ENCODE assay signal across 16 cellular contexts in the genomic region with DNA sequence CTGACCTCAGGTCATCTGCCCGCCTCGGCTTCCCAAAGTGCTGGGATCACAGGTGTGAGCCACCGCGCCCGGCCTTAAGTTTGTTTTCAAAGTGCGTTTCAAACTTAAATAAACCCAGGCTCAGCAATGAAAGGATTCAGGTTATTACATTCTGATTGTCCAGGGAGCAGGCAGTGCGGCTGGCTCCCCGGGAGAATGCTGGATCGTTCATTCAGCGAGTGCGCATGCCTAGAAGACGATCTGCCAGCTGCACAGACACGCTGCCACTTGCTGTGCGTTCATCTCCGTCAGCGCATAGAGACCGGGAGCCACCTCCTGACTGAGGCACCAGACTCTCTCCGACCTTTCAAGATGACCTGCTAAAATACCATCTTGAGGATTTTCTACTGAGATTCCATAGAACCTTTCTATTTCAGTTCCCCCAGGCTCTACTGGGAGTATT.
DNase-seq lines count a peak whose midpoint lies in the region; ATAC-seq, FAIRE-seq and TF ChIP-seq lines count a peak whose summit lies in the region.
"Had no signal": no experiment of that assay in that cellular context is flagged by ENCODE, and none has a peak within 500 bp of the region (broad histone marks: within the 10 kb centered on the region; RNA-seq: fewer than 3 reads in every experiment).

No MANE protein-coding gene starts in this region.

- no peak overlapping the region for H2BK120ac ChIP-seq in mesenchymal stem cell (ENCODE audit: low read depth, low read length)

- POLR2A ChIA-PET in HepG2 (lab: Yijun Ruan, JAX), result interaction anchor here (2.0 kb wide), 1 partner anchor 43 kb away, joined by 7 read pairs; no protein-coding TSS in a partner anchor

- BruUV-seq in HepG2 (replicated peaks; lab: Mats Ljungman, UMichigan), result no TSS peak

- H3K9me3 ChIP-seq in HepG2 (ENCODE audit: low read length), result no peaks in the 10 kb centered on the region
- no peaks in the 10 kb centered on the region for H3K9me3 ChIP-seq in right lobe of liver
- no peaks in the 10 kb centered on the region for H3K9me3 ChIP-seq in mesenchymal stem cell (ENCODE audit: control insufficient read depth, low read length)
- no peaks in the 10 kb centered on the region for H3K9me3 ChIP-seq in testis
- no peaks in the 10 kb centered on the region for H3K9me3 ChIP-seq in sigmoid colon
- H3K9me3 ChIP-seq: ascending aorta, esophagus muscularis mucosa, suprapubic skin had no signal

- CTCF ChIA-PET in HepG2 (lab: Yijun Ruan, JAX; ENCODE audit: low intra/inter-chr PET ratio, low total read pairs), result no interaction called here

- no peak for ATAC-seq in HepG2
- ATAC-seq in right lobe of liver, result no peak

- H3K4me3 ChIP-seq in HepG2 (replicated peaks in 1 of 3; ENCODE audit: insufficient read depth in 1 of 3, low read depth in 2 of 3, low read length in 3 of 3), result no peak overlapping the region
- no peak overlapping the region for H3K4me3 ChIP-seq in right lobe of liver
- no peak overlapping the region for H3K4me3 ChIP-seq in mesenchymal stem cell (ENCODE audit: insufficient read depth in 1 of 2, low read depth in 1 of 2, low read length in 2 of 2)
- H3K4me3 ChIP-seq in testis, result no peak overlapping the region
- no peak overlapping the region for H3K4me3 ChIP-seq in sigmoid colon
- H3K4me3 ChIP-seq: ascending aorta, suprapubic skin had no signal

- 97% methylated on average over 18 of the region's 18 CpGs for WGBS in HepG2 (ENCODE audit: low lambda C conversion rate)
- 96% methylated on average over 6 of the region's 18 CpGs for WGBS in right lobe of liver (ENCODE audit: insufficient coverage, low coverage, low lambda C conversion rate, missing lambda C conversion rate)
- WGBS in mesenchymal stem cell, result 96% methylated on average over 18 of the region's 18 CpGs
- WGBS in testis, 2 donors, result 67 to 88% methylated on average over 18 of the region's 18 CpGs
- WGBS in sigmoid colon, 2 donors, result 87 to 95% methylated on average over 18 of the region's 18 CpGs

- H3K4me2 ChIP-seq in HepG2 (ENCODE audit: low read depth, low read length) (no peak overlapping the region), mesenchymal stem cell (ENCODE audit: low read length, poor library complexity, severe bottlenecking) (no peak overlapping the region)

- H3K36me3 ChIP-seq in HepG2 (replicated peaks in 1 of 2; ENCODE audit: control insufficient read depth in 1 of 2, insufficient read depth in 2 of 2, low read length in 2 of 2), result no peaks in the 10 kb centered on the region
- no peaks in the 10 kb centered on the region for H3K36me3 ChIP-seq in right lobe of liver
- no peaks in the 10 kb centered on the region for H3K36me3 ChIP-seq in mesenchymal stem cell (ENCODE audit: control insufficient read depth in 1 of 2, insufficient read depth in 2 of 2, low read depth in 1 of 2, low read length in 2 of 2)
- H3K36me3 ChIP-seq in testis (ENCODE audit: low read depth, missing control alignments), result no peaks in the 10 kb centered on the region
- H3K36me3 ChIP-seq in sigmoid colon, result no peaks in the 10 kb centered on the region
- H3K36me3 ChIP-seq: ascending aorta, esophagus muscularis mucosa, suprapubic skin had no signal

- H4K8ac ChIP-seq in mesenchymal stem cell (ENCODE audit: low read length), result no peak overlapping the region

- peak overlapping the region in 1 of 2 experiments; percentile 55 for H3K14ac ChIP-seq in mesenchymal stem cell (ENCODE audit: low read length in 2 of 2)

- TF ChIP-seq POLR2A in HepG2 (IDR thresholded peaks at IDR 0.05; ENCODE audit: insufficient read depth in 1 of 2, low read depth in 2 of 2, low read length in 2 of 2) (no peak), right lobe of liver (IDR thresholded peaks at IDR 0.05) (no peak), testis (IDR thresholded peaks at IDR 0.05) (no peak), sigmoid colon (IDR thresholded peaks at IDR 0.05) (no peak)

- H3K79me1 ChIP-seq in mesenchymal stem cell (replicated peaks; ENCODE audit: low read length, poor library complexity, severe bottlenecking), result no peaks in the 10 kb centered on the region

- no peak overlapping the region for H3K27ac ChIP-seq in HepG2 (ENCODE audit: extremely low read length, insufficient read depth, low read length)
- no peak overlapping the region for H3K27ac ChIP-seq in right lobe of liver
- no peak overlapping the region for H3K27ac ChIP-seq in mesenchymal stem cell (ENCODE audit: low read length, poor library complexity, severe bottlenecking)
- H3K27ac ChIP-seq in testis, result no peak overlapping the region
- H3K27ac ChIP-seq in sigmoid colon, result no peak overlapping the region
- H3K27ac ChIP-seq: ascending aorta, esophagus muscularis mucosa, suprapubic skin had no signal

- TF ChIP-seq CTCF in HepG2 (CRISPR knock-in tag; IDR thresholded peaks at IDR 0.05) (no peak), right lobe of liver (IDR thresholded peaks at IDR 0.05) (no peak), testis (IDR thresholded peaks at IDR 0.05) (no peak), sigmoid colon (IDR thresholded peaks at IDR 0.05) (no peak)

- no peak overlapping the region for H2BK15ac ChIP-seq in mesenchymal stem cell (ENCODE audit: low read depth, poor library complexity, severe bottlenecking)

- in situ Hi-C loops in HepG2 (cut with HindIII; ENCODE audit: extremely low pct_ligation_motif_present, low pct_unique_long_range_greater_than_20kb), result no loop called here

- intact Hi-C loops in HepG2 (cut with micrococcal nuclease; ENCODE audit: unreplicated experiment), result no loop called here
- intact Hi-C loops in right lobe of liver (cut with DNase I), result no loop called here
- intact Hi-C loops in testis (cut with DNase I; ENCODE audit: low total_unique reads), result no loop called here
- intact Hi-C loops in sigmoid colon (cut with DNase I), result no loop called here

- H2AK5ac ChIP-seq in mesenchymal stem cell (ENCODE audit: low read length, severe bottlenecking), result no peak overlapping the region

- no peaks in the 10 kb centered on the region for H3K27me3 ChIP-seq in HepG2 (ENCODE audit: control insufficient read depth in 1 of 2, insufficient read depth in 2 of 2, low read length in 2 of 2)
- H3K27me3 ChIP-seq in right lobe of liver, result no peaks in the 10 kb centered on the region
- no peaks in the 10 kb centered on the region for H3K27me3 ChIP-seq in mesenchymal stem cell (ENCODE audit: control insufficient read depth in 1 of 2, insufficient read depth in 1 of 2, low read length in 2 of 2)
- H3K27me3 ChIP-seq in testis, result no peaks in the 10 kb centered on the region
- no peaks in the 10 kb centered on the region for H3K27me3 ChIP-seq in sigmoid colon
- H3K27me3 ChIP-seq: ascending aorta, esophagus muscularis mucosa, suprapubic skin had no signal

- no peaks in the 10 kb centered on the region for H3K79me2 ChIP-seq in HepG2 (ENCODE audit: insufficient read depth, low read length)

- H3K4ac ChIP-seq in mesenchymal stem cell (ENCODE audit: low read depth in 1 of 2, low read length in 2 of 2), result no peak overlapping the region

- no peak for TF ChIP-seq RAD21 in HepG2 (CRISPR knock-in tag; IDR thresholded peaks at IDR 0.05)

- TF ChIP-seq EP300 in HepG2 (IDR thresholded peaks at IDR 0.05; ENCODE audit: low read depth in 2 of 2, low read length in 2 of 2), result no peak
- no peak for TF ChIP-seq EP300 in HepG2 (CRISPR knock-in tag; IDR thresholded peaks at IDR 0.05; ENCODE audit: borderline replicate concordance)
- no peak for TF ChIP-seq EP300 in sigmoid colon (IDR thresholded peaks at IDR 0.05)

- no peaks in the 10 kb centered on the region for H4K20me1 ChIP-seq in HepG2 (ENCODE audit: insufficient read depth, low read length)

- no peak overlapping the region for H3K9ac ChIP-seq in HepG2 (ENCODE audit: insufficient read depth, low read depth, low read length)
- no peak overlapping the region for H3K9ac ChIP-seq in mesenchymal stem cell (ENCODE audit: low read length)

- H3K23ac ChIP-seq in mesenchymal stem cell (ENCODE audit: low read length in 2 of 2), result no peak overlapping the region

- H3K4me1 ChIP-seq in HepG2 (ENCODE audit: insufficient read depth, low read length), result peaks cover 52% of the 10 kb centered on the region
- H3K4me1 ChIP-seq in right lobe of liver, result no peaks in the 10 kb centered on the region
- H3K4me1 ChIP-seq in mesenchymal stem cell (ENCODE audit: control insufficient read depth, insufficient read depth, low read depth, low read length), result no peaks in the 10 kb centered on the region
- H3K4me1 ChIP-seq in testis, result no peaks in the 10 kb centered on the region
- H3K4me1 ChIP-seq in sigmoid colon, result no peaks in the 10 kb centered on the region
- H3K4me1 ChIP-seq: ascending aorta had no signal

- peak overlapping the region; percentile 43 for H4K91ac ChIP-seq in mesenchymal stem cell (ENCODE audit: low read length)

- H2BK5ac ChIP-seq in mesenchymal stem cell (ENCODE audit: low read depth, low read length, poor library complexity, severe bottlenecking), result no peak overlapping the region

- no peak for FAIRE-seq in HepG2 (lab: Jason Lieb, UNC)
- FAIRE-seq: colon had no signal

- H2AFZ ChIP-seq in HepG2 (ENCODE audit: low read length), result no peak overlapping the region
- H2AFZ ChIP-seq in mesenchymal stem cell (ENCODE audit: low read depth, low read length), result no peak overlapping the region

- DNase-seq in HepG2 (ENCODE audit: low spot score) (no peak), right lobe of liver (no peak), anterior cingulate cortex (lab: John Stamatoyannopoulos, UW) (peak in 51 of 58 donors; percentile 2 to 74 (median 30)), mesenchymal stem cell (no peak), testis (peak; percentile 27), GOT3 (lab: John Stamatoyannopoulos, UW) (no peak), sigmoid colon (no peak)
- no peak for DNase-seq in activated CD4-positive, alpha-beta T cell treated with anti-CD3 and anti-CD28 coated beads for 48 hours
- DNase-seq: activated CD4-positive, CD25-positive, alpha-beta regulatory T cell; activated gamma-delta T cell; IMR-90; NCI-H446 treated with DMSO at 0.1 percent for 48 hours had no signal

- H3K18ac ChIP-seq in mesenchymal stem cell (ENCODE audit: low read depth in 1 of 2, low read length in 2 of 2), result peak overlapping the region in 1 of 2 experiments; percentile 34

- peak overlapping the region in 1 of 2 experiments; percentile 72 for H2BK12ac ChIP-seq in mesenchymal stem cell (ENCODE audit: low read length in 2 of 2)

TF ChIP-seq in HepG2, 621 proteins besides CTCF, POLR2A, EP300 and RAD21 (continues in another document):
- TF ChIP-seq ZNF562 (CRISPR knock-in tag; IDR thresholded peaks at IDR 0.05; ENCODE audit: borderline replicate concordance) (no peak), PTBP1 (IDR thresholded peaks at IDR 0.05; ENCODE audit: low read depth, low read length, poor library complexity, severe bottlenecking) (no peak), ATF7 (IDR thresholded peaks at IDR 0.05) (no peak), ATF7 (CRISPR knock-in tag; IDR thresholded peaks at IDR 0.05) (0 out of 2 replicates have a peak, but pooled peaks have one; percentile 19), ZBTB38 (CRISPR knock-in tag; IDR thresholded peaks at IDR 0.05) (peak; percentile 34; the same call in 1 of the 2 replicates), ZNF34 (CRISPR knock-in tag; IDR thresholded peaks at IDR 0.05; ENCODE audit: borderline replicate concordance) (peak; percentile 30; the same call in 1 of the 2 replicates), PHB2 (IDR thresholded peaks at IDR 0.05; ENCODE audit: partially characterized antibody) (no peak)

Comparison
In these comparisons a context has a peak if more than half of its experiments do, and no peak if none do; other contexts are left out.
1. DNase-seq: peak in anterior cingulate cortex (51 of 58) and testis (single experiment); none in HepG2 (single experiment), right lobe of liver (0 of 3), mesenchymal stem cell (single experiment), GOT3 (single experiment), activated CD4-positive, alpha-beta T cell treated with anti-CD3 and anti-CD28 coated beads for 48 hours (single experiment) and sigmoid colon (single experiment).